ENCODE assay signal across 8 cellular contexts in genomic region chr3:138923531-138923994, GRCh38. TPM values are rescaled to one million over a fixed set of nuclear protein-coding genes. Genes with fewer than 3 reads are reported as not detected.
DNase-seq lines count a peak whose midpoint lies in the region; ATAC-seq, FAIRE-seq and TF ChIP-seq lines count a peak whose summit lies in the region.

No MANE protein-coding gene starts in this region.

- TF ChIP-seq POLR2A in K562 (conservative IDR thresholded peaks at IDR 0.05) = no peak

- in situ Hi-C loops in K562 (cut with MboI) = no loop called here

- no peak for TF ChIP-seq EP300 in K562 (IDR thresholded peaks at IDR 0.05; ENCODE audit: low read length)

- H3K79me2 ChIP-seq in K562 (ENCODE audit: control insufficient read depth, insufficient read depth, low read length) = no peaks in the 10 kb centered on the region

- peak overlapping the region; percentile 56 for H3K4me2 ChIP-seq in K562 (ENCODE audit: insufficient read depth, low read length)

- WGBS in K562 (ENCODE audit: insufficient coverage, low coverage, missing lambda C conversion rate) = 3% methylated on average over 6 of the region's 6 CpGs

- H3K9me1 ChIP-seq in K562 (ENCODE audit: control insufficient read depth, insufficient read depth, low read length) = no peaks in the 10 kb centered on the region

- peak; percentile 86 to 95 (median 95) for TF ChIP-seq CTCF in K562 (IDR thresholded peaks at IDR 0.05 in 2 of 3, conservative IDR thresholded peaks at IDR 0.05 in 1 of 3; ENCODE audit: insufficient read depth in 2 of 3, low read depth in 1 of 3, low read length in 3 of 3)

- intact Hi-C loops in K562 (cut with micrococcal nuclease) = loop anchor here (2.0 to 5.0 kb wide), 4 partner anchors 329 to 507 kb away; partner anchors contain the start of gene CEP70

- H3K4me1 ChIP-seq in K562 (replicated peaks in 1 of 2; ENCODE audit: control insufficient read depth in 2 of 2, insufficient read depth in 2 of 2, low read length in 2 of 2) = peaks cover 2 to 3% of the 10 kb centered on the region in 2 experiments; a peak in 4 of 5 replicates

- H3K9ac ChIP-seq in K562 (ENCODE audit: insufficient read depth in 1 of 2, low read depth in 2 of 2, low read length in 2 of 2) = peak overlapping the region in 1 of 2 experiments; percentile 84; a peak in 2 of 4 replicates

- CTCF ChIA-PET in K562 (lab: Yijun Ruan, JAX; ENCODE audit: low intra/inter-chr PET ratio) = interaction anchor here (0.8 to 2.5 kb wide), 4 partner anchors 225 to 506 kb away, joined by 3 to 16 read pairs (median 6); partner anchors contain the start of gene CEP70

- peak overlapping the region; percentile 97 for H2AFZ ChIP-seq in K562 (ENCODE audit: low read depth, low read length)

- H3K36me3 ChIP-seq in K562 (ENCODE audit: control insufficient read depth, insufficient read depth, low read length) = no peaks in the 10 kb centered on the region

- H3K27ac ChIP-seq in K562 (ENCODE audit: extremely low read depth, low read depth, low read length) = no peak overlapping the region

- H3K9me3 ChIP-seq in K562 (replicated peaks; ENCODE audit: control insufficient read depth, insufficient read depth, low read depth, low read length) = no peaks in the 10 kb centered on the region

- no peak overlapping the region for H3K4me3 ChIP-seq in K562

- TF ChIP-seq RAD21 in K562 (CRISPR knock-in tag; conservative IDR thresholded peaks at IDR 0.05 in 1 of 2, IDR thresholded peaks at IDR 0.05 in 1 of 2) = peak; percentile 78 to 93

- no peaks in the 10 kb centered on the region for H3K27me3 ChIP-seq in K562 (ENCODE audit: control insufficient read depth in 2 of 2, insufficient read depth in 2 of 2, low read length in 2 of 2)

- ATAC-seq in GM18499 (IDR thresholded peaks at IDR 0.05; ENCODE audit: insufficient read depth, unreplicated experiment) (peak; percentile 55), HG03025 (IDR thresholded peaks at IDR 0.05; ENCODE audit: low FRiP score, unreplicated experiment) (peak; percentile 74), K562 (peak; percentile 95)

- peak; percentile 95 for FAIRE-seq in K562 (lab: Jason Lieb, UNC)

- BruUV-seq in K562 (replicated peaks; lab: Mats Ljungman, UMichigan) = no TSS peak

- no peaks in the 10 kb centered on the region for H4K20me1 ChIP-seq in K562 (replicated peaks; ENCODE audit: control insufficient read depth, insufficient read depth, low read length)

- POLR2A ChIA-PET in K562 (lab: Yijun Ruan, JAX) = interaction anchor here (0.6 to 1.9 kb wide), 6 partner anchors 10 to 228 kb away, joined by 3 to 14 read pairs (median 3); no protein-coding TSS in a partner anchor

- DNase-seq in 8988T (peak; percentile 55), NCI-H2081 treated with DMSO at 0.1 percent for 48 hours (lab: John Stamatoyannopoulos, UW) (peak; percentile 35), UCSD-AML1 (lab: John Stamatoyannopoulos, UW; ENCODE audit: unreplicated experiment) (peak; percentile 83), K562 (ENCODE audit: extremely low read depth in 1 of 4, low spot score in 3 of 4) (peak; percentile 68 to 91 (median 76)), iris pigment epithelial cell (ENCODE audit: low read depth) (peak; percentile 85)
- peak; percentile 63 to 83 for DNase-seq in stimulated activated CD4-positive, alpha-beta T cell treated with anti-CD3 and anti-CD28 coated beads, Interleukin-15, amount 100 ng/mL, for 48 hours (ENCODE audit: low read depth in 2 of 2)

TF ChIP-seq in K562, 482 proteins besides CTCF, POLR2A, EP300 and RAD21 (continues in another document):
- TF ChIP-seq HNRNPL (IDR thresholded peaks at IDR 0.05; ENCODE audit: low read depth, low read length) (no peak), ZNF324 (CRISPR knock-in tag; IDR thresholded peaks at IDR 0.05) (no peak), MEIS2 (IDR thresholded peaks at IDR 0.05; ENCODE audit: partially characterized antibody) (peak; percentile 46), XRCC5 (IDR thresholded peaks at IDR 0.05; ENCODE audit: low read depth, low read length) (peak; percentile 92), PURB (CRISPR knock-in tag; IDR thresholded peaks at IDR 0.05; ENCODE audit: low read depth) (no peak), MITF (IDR thresholded peaks at IDR 0.05) (no peak), NCOA4 (IDR thresholded peaks at IDR 0.05; ENCODE audit: partially characterized antibody) (no peak), SP1 (CRISPR knock-in tag; IDR thresholded peaks at IDR 0.05) (peak; percentile 58; the same call in 1 of the 2 replicates), RCOR1 (IDR thresholded peaks at IDR 0.05; ENCODE audit: borderline replicate concordance in 1 of 2, low read depth in 2 of 2, low read length in 2 of 2) (peak in 1 of 2 experiments; percentile 65; a peak in 1 of 4 replicates), KLF16 (IDR thresholded peaks at IDR 0.05) (0 out of 2 replicates have a peak, but pooled peaks have one; percentile 45), E2F5 (CRISPR knock-in tag; IDR thresholded peaks at IDR 0.05) (0 out of 2 replicates have a peak, but pooled peaks have one; percentile 20)

RNA-seq across cellular contexts. Expression of gene FOXL2, which starts 23.4 kb away (rescaled TPM):
- total RNA-seq in K562 (2011; cell fraction: chromatin; rRNA removed; ENCODE audit: low replicate concordance) = 2.5 and 6.4 TPM in 2 replicates
- total RNA-seq in K562 (2011; cell fraction: nucleolus; rRNA removed) = 10.9 and 11.2 TPM in 2 replicates
- total RNA-seq in K562 (2011; cell fraction: nucleoplasm; rRNA removed) = 6.1 and 6.2 TPM in 2 replicates
- 10.8 and 13.3 TPM in 2 replicates for total RNA-seq in K562 (2014; rRNA removed)
- total RNA-seq in K562 (2014; rRNA removed; fragmentation: Illumina TruSeq; extraction: Trizol) = 2.1 and 2.4 TPM in 2 replicates
- 4.1 and 4.6 TPM in 2 replicates for total RNA-seq in K562 (2015; rRNA removed; fragmentation: Illumina TruSeq; extraction: Trizol)
- total RNA-seq in K562 (2021) = 21.4 and 22.1 TPM in 2 replicates
- polyA plus RNA-seq in K562 (2011; rRNA removed) = 3.1 and 4.0 TPM in 2 replicates
- 4.2 and 18.5 TPM in 2 replicates for polyA plus RNA-seq in K562 (2011; cell fraction: cytosol; rRNA removed)
- polyA plus RNA-seq in K562 (2011; cell fraction: nucleus; rRNA removed) = 6.9 and 12.1 TPM in 2 replicates
- 8.2 and 9.7 TPM in 2 replicates for polyA plus RNA-seq in K562 (2012)
- polyA plus RNA-seq in K562 (2014; fragmentation: Illumina TruSeq; extraction: Trizol) = 3.2 and 5.5 TPM in 2 replicates
- under 1 TPM; 0.27 to 0.29 TPM for polyA plus RNA-seq in K562 (2014; fragmentation: Nextera tagmentation; extraction: Ambion mirVana)
- polyA plus RNA-seq in K562 (2014; rRNA removed) = 12.6 and 14.3 TPM in 2 replicates
- 1.2 and 1.3 TPM in 2 replicates for polyA minus RNA-seq in K562 (2011; rRNA and poly(A)+ RNA removed)
- 6.4 and 7.1 TPM in 2 replicates for polyA minus RNA-seq in K562 (2011; cell fraction: cytosol; rRNA and poly(A)+ RNA removed)
- polyA minus RNA-seq in K562 (2011; cell fraction: nucleus; rRNA and poly(A)+ RNA removed) = 12.1 and 13.6 TPM in 2 replicates

RNA-seq across cellular contexts. Expression of gene FOXL2NB, which starts 23.5 kb away (rescaled TPM):
- 42.1 and 68.2 TPM in 2 replicates for total RNA-seq in K562 (2011; cell fraction: chromatin; rRNA removed; ENCODE audit: low replicate concordance)
- total RNA-seq in K562 (2011; cell fraction: nucleolus; rRNA removed) = 45.3 and 55.2 TPM in 2 replicates
- total RNA-seq in K562 (2011; cell fraction: nucleoplasm; rRNA removed) = 68.5 and 96.9 TPM in 2 replicates
- total RNA-seq in K562 (2014; rRNA removed) = 9.5 and 12.6 TPM in 2 replicates
- total RNA-seq in K562 (2014; rRNA removed; fragmentation: Illumina TruSeq; extraction: Trizol) = 5.9 and 6.1 TPM in 2 replicates
- 5.0 and 5.1 TPM in 2 replicates for total RNA-seq in K562 (2015; rRNA removed; fragmentation: Illumina TruSeq; extraction: Trizol)
- 10.2 TPM in 2 replicates for total RNA-seq in K562 (2021)
- polyA plus RNA-seq in K562 (2011; rRNA removed) = 17.4 and 20.3 TPM in 2 replicates
- 24.1 and 24.3 TPM in 2 replicates for polyA plus RNA-seq in K562 (2011; cell fraction: cytosol; rRNA removed)
- polyA plus RNA-seq in K562 (2011; cell fraction: nucleus; rRNA removed) = 52.1 and 71.2 TPM in 2 replicates
- 5.5 and 14.2 TPM in 2 replicates for polyA plus RNA-seq in K562 (2012)
- polyA plus RNA-seq in K562 (2014; fragmentation: Illumina TruSeq; extraction: Trizol) = 9.0 and 10.1 TPM in 2 replicates
- under 1 TPM; 0.71 to 0.86 TPM for polyA plus RNA-seq in K562 (2014; fragmentation: Nextera tagmentation; extraction: Ambion mirVana)
- polyA plus RNA-seq in K562 (2014; rRNA removed) = 13.5 and 18.4 TPM in 2 replicates
- 7.5 and 11.6 TPM in 2 replicates for polyA minus RNA-seq in K562 (2011; rRNA and poly(A)+ RNA removed)
- polyA minus RNA-seq in K562 (2011; cell fraction: cytosol; rRNA and poly(A)+ RNA removed) = 5.2 and 5.3 TPM in 2 replicates
- polyA minus RNA-seq in K562 (2011; cell fraction: nucleus; rRNA and poly(A)+ RNA removed) = 21.5 and 23.0 TPM in 2 replicates

Comparison
In these comparisons a context has a peak if more than half of its experiments do, and no peak if none do; other contexts are left out.
1. DNase-seq: peak in every context shown above with its lines; median percentile 85 in iris pigment epithelial cell; 83 in UCSD-AML1; 76 in K562; 73 in stimulated activated CD4-positive, alpha-beta T cell treated with anti-CD3 and anti-CD28 coated beads, Interleukin-15, amount 100 ng/mL, for 48 hours; 55 in 8988T; 35 in NCI-H2081 treated with DMSO at 0.1 percent for 48 hours.